Comparison of ENCODE assay signal across 8 cellular contexts in the genomic region with DNA sequence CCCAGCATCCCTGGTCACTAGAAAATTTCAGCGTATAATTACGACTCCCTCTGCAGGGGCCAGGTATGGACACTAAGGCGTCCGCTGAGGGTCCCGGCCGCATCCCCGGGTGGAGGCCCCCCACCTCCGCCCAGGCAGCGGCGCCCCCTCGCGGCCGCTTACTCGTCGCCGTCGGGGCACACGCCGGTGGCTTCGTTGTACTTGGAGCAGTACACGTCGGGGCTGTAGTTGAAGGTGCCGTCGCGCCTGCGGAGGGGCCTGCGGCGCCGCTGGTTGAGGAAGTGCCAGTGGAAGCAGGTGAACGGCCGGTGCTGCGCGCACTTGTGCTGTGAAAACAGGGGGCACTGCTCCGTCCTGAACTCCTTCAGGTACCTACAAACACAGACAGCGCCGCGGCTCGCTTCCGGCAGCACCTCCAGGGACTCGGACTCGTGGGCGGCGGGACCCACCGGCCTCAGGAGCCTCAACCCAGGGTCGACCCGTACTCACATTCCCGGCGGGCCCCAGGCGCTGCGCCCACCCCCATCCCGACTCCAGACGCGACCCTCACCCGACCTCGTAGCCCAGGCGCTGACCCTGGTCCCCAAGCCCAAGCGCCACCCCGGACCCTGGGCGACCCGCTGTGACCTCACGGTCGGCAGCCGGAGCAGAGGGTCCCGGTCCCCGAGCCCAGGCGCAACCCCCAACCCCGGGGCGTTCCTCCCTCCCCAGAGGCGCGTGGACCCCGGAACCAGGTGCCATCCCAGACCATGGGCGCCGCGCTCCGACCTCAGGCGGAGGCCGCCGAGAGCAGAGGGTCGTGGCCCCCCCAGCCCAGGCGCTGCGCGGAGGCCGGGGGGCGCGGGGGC. TPM values are rescaled to one million over a fixed set of nuclear protein-coding genes. Genes with fewer than 3 reads are reported as not detected.
DNase-seq lines count a peak whose midpoint lies in the region; ATAC-seq, FAIRE-seq and TF ChIP-seq lines count a peak whose summit lies in the region.

No MANE protein-coding gene starts in this region.

- H3K36me3 ChIP-seq in GM23338 (ENCODE audit: insufficient read depth) (no peaks in the 10 kb centered on the region), mesenchymal stem cell (ENCODE audit: control insufficient read depth in 1 of 2, insufficient read depth in 2 of 2, low read depth in 1 of 2, low read length in 2 of 2) (peaks cover 8 to 18% of the 10 kb centered on the region in 2 experiments)

- peaks cover 12% of the 10 kb centered on the region for H4K20me1 ChIP-seq in GM23338 (replicated peaks; ENCODE audit: insufficient read depth)

- WGBS in mesenchymal stem cell = 9% methylated on average over 60 of the region's 85 CpGs

- peak overlapping the region; percentile 81 for H3K4me3 Mint-ChIP-seq in GM23338

- H4K91ac ChIP-seq in mesenchymal stem cell (ENCODE audit: low read length) = no peak overlapping the region

- no peaks in the 10 kb centered on the region for H3K36me3 Mint-ChIP-seq in GM23338 (ENCODE audit: low read depth)

- no peak overlapping the region for H2AK5ac ChIP-seq in mesenchymal stem cell (ENCODE audit: low read length, severe bottlenecking)

- peaks cover 8% of the 10 kb centered on the region for H3K27me3 Mint-ChIP-seq in GM23338 (ENCODE audit: insufficient read depth, low read depth, poor library complexity)

- H2BK120ac ChIP-seq in mesenchymal stem cell (ENCODE audit: low read depth, low read length) = peak overlapping the region; percentile 54

- H3K23ac ChIP-seq in mesenchymal stem cell (ENCODE audit: low read length in 2 of 2) = peak overlapping the region in 1 of 2 experiments; percentile 46

- no peaks in the 10 kb centered on the region for H3K4me1 ChIP-seq in GM23338 (ENCODE audit: insufficient read depth)
- peaks cover 17% of the 10 kb centered on the region for H3K4me1 ChIP-seq in mesenchymal stem cell (ENCODE audit: control insufficient read depth, insufficient read depth, low read depth, low read length)

- peak overlapping the region in 1 of 2 experiments; percentile 71 for H2BK12ac ChIP-seq in mesenchymal stem cell (ENCODE audit: low read length in 2 of 2)

- H4K8ac ChIP-seq in mesenchymal stem cell (ENCODE audit: low read length) = peak overlapping the region; percentile 93

- H3K4me3 ChIP-seq in GM23338 = peak overlapping the region; percentile 91
- peak overlapping the region; percentile 90 to 95 for H3K4me3 ChIP-seq in mesenchymal stem cell (ENCODE audit: insufficient read depth in 1 of 2, low read depth in 1 of 2, low read length in 2 of 2)

- H3K4me2 ChIP-seq in GM23338 = peak overlapping the region; percentile 81
- H3K4me2 ChIP-seq in mesenchymal stem cell (ENCODE audit: low read length, poor library complexity, severe bottlenecking) = peak overlapping the region; percentile 94

- no peak overlapping the region for H2BK5ac ChIP-seq in mesenchymal stem cell (ENCODE audit: low read depth, low read length, poor library complexity, severe bottlenecking)

- peak overlapping the region; percentile 87 for H3K9ac ChIP-seq in mesenchymal stem cell (ENCODE audit: low read length)

- no peaks in the 10 kb centered on the region for H3K9me3 Mint-ChIP-seq in GM23338

- TF ChIP-seq CTCF in D721Med (IDR thresholded peaks at IDR 0.05; ENCODE audit: insufficient read depth, missing control alignments) = peak; percentile 55
- peak; percentile 71 to 82 for TF ChIP-seq CTCF in GM23338 (conservative IDR thresholded peaks at IDR 0.05; ENCODE audit: low read depth in 2 of 2)

- peak overlapping the region; percentile 91 to 95 for H3K4ac ChIP-seq in mesenchymal stem cell (ENCODE audit: low read depth in 1 of 2, low read length in 2 of 2)

- no peak for FAIRE-seq in D721Med (lab: Jason Lieb, UNC)

- H3K79me2 ChIP-seq in GM23338 (replicated peaks; ENCODE audit: insufficient read depth) = peaks cover 26% of the 10 kb centered on the region

- no peak overlapping the region for H3K27ac ChIP-seq in GM23338 (ENCODE audit: low read depth)
- H3K27ac ChIP-seq in mesenchymal stem cell (ENCODE audit: low read length, poor library complexity, severe bottlenecking) = no peak overlapping the region

- H3K18ac ChIP-seq in mesenchymal stem cell (ENCODE audit: low read depth in 1 of 2, low read length in 2 of 2) = peak overlapping the region; percentile 52 to 84

- no peaks in the 10 kb centered on the region for H3K9me3 ChIP-seq in mesenchymal stem cell (ENCODE audit: control insufficient read depth, low read length)

- peaks cover 27% of the 10 kb centered on the region for H3K79me1 ChIP-seq in mesenchymal stem cell (replicated peaks; ENCODE audit: low read length, poor library complexity, severe bottlenecking)

- peak; percentile 82 for ATAC-seq in GM23338

- H2AFZ ChIP-seq in GM23338 (0 out of 2 replicates have a peak overlapping the region, but pooled peaks have one; percentile 76), mesenchymal stem cell (ENCODE audit: low read depth, low read length) (peak overlapping the region; percentile 93)

- peak overlapping the region in 1 of 2 experiments; percentile 97 for H3K14ac ChIP-seq in mesenchymal stem cell (ENCODE audit: low read length in 2 of 2)

- H3K27ac Mint-ChIP-seq in GM23338 = peak overlapping the region; percentile 72; the same call in 1 of the 2 replicates

- peaks cover 8% of the 10 kb centered on the region; the same call in 1 of the 2 replicates for H3F3A ChIP-seq in GM23338 (replicated peaks; ENCODE audit: low read depth)

- H3K4me1 Mint-ChIP-seq in GM23338 = no peaks in the 10 kb centered on the region

- H3K9me2 ChIP-seq in GM23338 (ENCODE audit: insufficient read depth) = no peaks in the 10 kb centered on the region

- peak overlapping the region; percentile 99 for H2BK15ac ChIP-seq in mesenchymal stem cell (ENCODE audit: low read depth, poor library complexity, severe bottlenecking)

- H3K27me3 ChIP-seq in GM23338 (ENCODE audit: insufficient read depth) (no peaks in the 10 kb centered on the region), mesenchymal stem cell (ENCODE audit: control insufficient read depth in 1 of 2, insufficient read depth in 1 of 2, low read length in 2 of 2) (no peaks in the 10 kb centered on the region)

- DNase-seq in D721Med (ENCODE audit: insufficient read length, low spot score) (peak; percentile 67), GM23338 (ENCODE audit: low spot score) (peak; percentile 84), NCI-H2107 treated with DMSO at 0.1 percent for 48 hours (lab: John Stamatoyannopoulos, UW; ENCODE audit: unreplicated experiment) (peak; percentile 18), ecto neural progenitor cell (ENCODE audit: low spot score) (peak; percentile 80), mesenchymal stem cell (peak; percentile 58), NCI-H446 treated with DMSO at 0.1 percent for 48 hours (lab: John Stamatoyannopoulos, UW) (no peak)
- DNase-seq in activated CD4-positive, alpha-beta T cell treated with anti-CD3 and anti-CD28 coated beads, Interleukin-2, amount 50 U/mL, for 1 hour = peak; percentile 57
- peak; percentile 22 to 32 for DNase-seq in stimulated activated CD8-positive, alpha-beta memory T cell treated with anti-CD3 and anti-CD28 coated beads, Interleukin-4, amount 100 ng/mL, for 4 hours (ENCODE audit: low read depth in 2 of 2, low spot score in 1 of 2)

TF ChIP-seq in GM23338, 12 proteins besides CTCF, POLR2A, EP300 and RAD21 (continues in another document):
- TF ChIP-seq, protein P1, sequence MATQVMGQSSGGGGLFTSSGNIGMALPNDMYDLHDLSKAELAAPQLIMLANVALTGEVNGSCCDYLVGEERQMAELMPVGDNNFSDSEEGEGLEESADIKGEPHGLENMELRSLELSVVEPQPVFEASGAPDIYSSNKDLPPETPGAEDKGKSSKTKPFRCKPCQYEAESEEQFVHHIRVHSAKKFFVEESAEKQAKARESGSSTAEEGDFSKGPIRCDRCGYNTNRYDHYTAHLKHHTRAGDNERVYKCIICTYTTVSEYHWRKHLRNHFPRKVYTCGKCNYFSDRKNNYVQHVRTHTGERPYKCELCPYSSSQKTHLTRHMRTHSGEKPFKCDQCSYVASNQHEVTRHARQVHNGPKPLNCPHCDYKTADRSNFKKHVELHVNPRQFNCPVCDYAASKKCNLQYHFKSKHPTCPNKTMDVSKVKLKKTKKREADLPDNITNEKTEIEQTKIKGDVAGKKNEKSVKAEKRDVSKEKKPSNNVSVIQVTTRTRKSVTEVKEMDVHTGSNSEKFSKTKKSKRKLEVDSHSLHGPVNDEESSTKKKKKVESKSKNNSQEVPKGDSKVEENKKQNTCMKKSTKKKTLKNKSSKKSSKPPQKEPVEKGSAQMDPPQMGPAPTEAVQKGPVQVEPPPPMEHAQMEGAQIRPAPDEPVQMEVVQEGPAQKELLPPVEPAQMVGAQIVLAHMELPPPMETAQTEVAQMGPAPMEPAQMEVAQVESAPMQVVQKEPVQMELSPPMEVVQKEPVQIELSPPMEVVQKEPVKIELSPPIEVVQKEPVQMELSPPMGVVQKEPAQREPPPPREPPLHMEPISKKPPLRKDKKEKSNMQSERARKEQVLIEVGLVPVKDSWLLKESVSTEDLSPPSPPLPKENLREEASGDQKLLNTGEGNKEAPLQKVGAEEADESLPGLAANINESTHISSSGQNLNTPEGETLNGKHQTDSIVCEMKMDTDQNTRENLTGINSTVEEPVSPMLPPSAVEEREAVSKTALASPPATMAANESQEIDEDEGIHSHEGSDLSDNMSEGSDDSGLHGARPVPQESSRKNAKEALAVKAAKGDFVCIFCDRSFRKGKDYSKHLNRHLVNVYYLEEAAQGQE (IDR thresholded peaks at IDR 0.05; ENCODE audit: unreplicated experiment) = no peak
- TF ChIP-seq EZH2 (IDR thresholded peaks at IDR 0.05; ENCODE audit: low read depth, unreplicated experiment) = no peak
- TF ChIP-seq ZNF331 (CRISPR knock-in tag; IDR thresholded peaks at IDR 0.05; ENCODE audit: low read depth) = 0 out of 2 replicates have a peak, but pooled peaks have one; percentile 12
- no peak for TF ChIP-seq STAT1 (IDR thresholded peaks at IDR 0.05; ENCODE audit: unreplicated experiment)
- TF ChIP-seq POLR2AphosphoS5 (IDR thresholded peaks at IDR 0.05; ENCODE audit: low read depth) = peak; percentile 22

RNA-seq across cellular contexts. Expression of gene UNKL, which starts 0.6 kb away (rescaled TPM):
- total RNA-seq in GM23338 (2014; rRNA removed; shearing (Covaris generic)) = 24.8 and 28.7 TPM in 2 replicates
- polyA plus RNA-seq in GM23338 (2016; fragmentation: Nextera tagmentation; extraction: Ambion mirVana) = 10.8 and 16.7 TPM in 2 replicates
- polyA plus RNA-seq in mesenchymal stem cell (2013, experiment 1 of 2) = 7.4 TPM
- polyA plus RNA-seq in mesenchymal stem cell (2013, experiment 2 of 2) = 7.0 TPM

RNA-seq across cellular contexts. Expression of gene UQCC4, which starts 6.6 kb away (rescaled TPM):
- total RNA-seq in GM23338 (2014; rRNA removed; shearing (Covaris generic)) = 14.2 and 23.9 TPM in 2 replicates
- 25.8 and 27.1 TPM in 2 replicates for polyA plus RNA-seq in GM23338 (2016; fragmentation: Nextera tagmentation; extraction: Ambion mirVana)
- 11.2 TPM for polyA plus RNA-seq in mesenchymal stem cell (2013, experiment 1 of 2)
- 11.4 TPM for polyA plus RNA-seq in mesenchymal stem cell (2013, experiment 2 of 2)

RNA-seq across cellular contexts. Expression of gene PERCC1, which starts 17.0 kb away (rescaled TPM):
- total RNA-seq in GM23338 (2014; rRNA removed; shearing (Covaris generic)) = not detected in 2 replicates
- not detected in 2 replicates for polyA plus RNA-seq in GM23338 (2016; fragmentation: Nextera tagmentation; extraction: Ambion mirVana)
- polyA plus RNA-seq in mesenchymal stem cell (2013, experiment 1 of 2) = not detected
- polyA plus RNA-seq in mesenchymal stem cell (2013, experiment 2 of 2) = not detected

RNA-seq across cellular contexts. Expression of gene CCDC154, which starts 30.4 kb away (rescaled TPM):
- total RNA-seq in GM23338 (2014; rRNA removed; shearing (Covaris generic)) = not detected in 2 replicates
- polyA plus RNA-seq in GM23338 (2016; fragmentation: Nextera tagmentation; extraction: Ambion mirVana) = 0.31 and 0.49 TPM in 2 replicates
- 0.32 TPM for polyA plus RNA-seq in mesenchymal stem cell (2013, experiment 1 of 2)
- polyA plus RNA-seq in mesenchymal stem cell (2013, experiment 2 of 2) = 0.26 TPM
